ENCODE assay signal across 13 cellular contexts in genomic region chr20:59723607-59724456, GRCh38.
DNase-seq lines count a peak whose midpoint lies in the region; ATAC-seq lines count a peak whose summit lies in the region.
"Had no signal": no experiment of that assay in that cellular context is flagged by ENCODE, and none has a peak within 500 bp of the region (broad histone marks: within the 10 kb centered on the region; RNA-seq: fewer than 3 reads in every experiment).

No MANE protein-coding gene starts in this region.

- H3K4me1 ChIP-seq in naive thymus-derived CD4-positive, alpha-beta T cell (ENCODE audit: control insufficient read depth in 2 of 2, insufficient read depth in 2 of 2, low read length in 2 of 2), result no peaks in the 10 kb centered on the region

- H3K9me3 ChIP-seq in naive thymus-derived CD4-positive, alpha-beta T cell (ENCODE audit: control insufficient read depth in 2 of 3, low read length in 3 of 3), result no peaks in the 10 kb centered on the region

- no peaks in the 10 kb centered on the region for H3K27me3 ChIP-seq in naive thymus-derived CD4-positive, alpha-beta T cell (ENCODE audit: control insufficient read depth in 2 of 2, insufficient read depth in 2 of 2, low read length in 2 of 2)

- ATAC-seq in naive thymus-derived CD4-positive, alpha-beta T cell, result peak; percentile 30
- ATAC-seq in GM21515 (IDR thresholded peaks at IDR 0.05; ENCODE audit: unreplicated experiment), result no peak
- ATAC-seq in GM21717 (IDR thresholded peaks at IDR 0.05; ENCODE audit: unreplicated experiment), result no peak
- ATAC-seq: CD8-positive, alpha-beta T cell had no signal

- POLR2A ChIA-PET in naive thymus-derived CD4-positive, alpha-beta T cell (lab: Charles Lee), result no interaction called here

- no peaks in the 10 kb centered on the region for H3K36me3 Mint-ChIP-seq in naive thymus-derived CD4-positive, alpha-beta T cell
- H3K36me3 Mint-ChIP-seq: activated naive CD4-positive, alpha-beta T cell treated with anti-CD3 and anti-CD28 coated beads, Interleukin-2, amount 10 ng/mL, durations not matched to agents 7 days and 5 days; brain; CD8-positive, alpha-beta T cell had no signal

- CTCF ChIA-PET in naive thymus-derived CD4-positive, alpha-beta T cell (lab: Charles Lee), result no interaction called here

- no peak overlapping the region for H3K27ac Mint-ChIP-seq in naive thymus-derived CD4-positive, alpha-beta T cell
- H3K27ac Mint-ChIP-seq: activated naive CD4-positive, alpha-beta T cell treated with anti-CD3 and anti-CD28 coated beads, Interleukin-2, amount 10 ng/mL, durations not matched to agents 7 days and 5 days; CD8-positive, alpha-beta T cell; stimulated activated naive CD8-positive, alpha-beta T cell treated with anti-CD3 and anti-CD28 coated beads, Interleukin-15, Interleukin-2, amounts not matched to agents 100 ng/mL and 50 ng/mL, for 24 hours had no signal

- H3K4me3 Mint-ChIP-seq in naive thymus-derived CD4-positive, alpha-beta T cell, result no peak overlapping the region
- H3K4me3 Mint-ChIP-seq: activated naive CD4-positive, alpha-beta T cell treated with anti-CD3 and anti-CD28 coated beads, Interleukin-2, amount 10 ng/mL, durations not matched to agents 7 days and 5 days; brain; CD8-positive, alpha-beta T cell; stimulated activated naive CD8-positive, alpha-beta T cell treated with anti-CD3 and anti-CD28 coated beads, Interleukin-15, Interleukin-2, amounts not matched to agents 100 ng/mL and 50 ng/mL, for 24 hours had no signal

- no peak overlapping the region for H3K4me3 ChIP-seq in naive thymus-derived CD4-positive, alpha-beta T cell (ENCODE audit: low read length)

- H3K9me3 Mint-ChIP-seq in naive thymus-derived CD4-positive, alpha-beta T cell, result peaks cover 0 to 5% (median 0%) of the 10 kb centered on the region in 11 donors
- H3K9me3 Mint-ChIP-seq: activated naive CD4-positive, alpha-beta T cell treated with anti-CD3 and anti-CD28 coated beads, Interleukin-2, amount 10 ng/mL, durations not matched to agents 7 days and 5 days; CD8-positive, alpha-beta T cell; stimulated activated naive CD8-positive, alpha-beta T cell treated with anti-CD3 and anti-CD28 coated beads, Interleukin-15, Interleukin-2, amounts not matched to agents 100 ng/mL and 50 ng/mL, for 24 hours had no signal

- H3K27ac ChIP-seq in naive thymus-derived CD4-positive, alpha-beta T cell (ENCODE audit: low read depth, low read length), result no peak overlapping the region

- intact Hi-C loops in naive thymus-derived CD4-positive, alpha-beta T cell (cut with micrococcal nuclease), result no loop called here

- peaks cover 0 to 14% (median 0%) of the 10 kb centered on the region in 7 donors for H3K4me1 Mint-ChIP-seq in naive thymus-derived CD4-positive, alpha-beta T cell
- H3K4me1 Mint-ChIP-seq: activated naive CD4-positive, alpha-beta T cell treated with anti-CD3 and anti-CD28 coated beads, Interleukin-2, amount 10 ng/mL, durations not matched to agents 7 days and 5 days had no signal

- peaks cover 0 to 44% (median 8%) of the 10 kb centered on the region in 5 donors for H3K27me3 Mint-ChIP-seq in naive thymus-derived CD4-positive, alpha-beta T cell
- H3K27me3 Mint-ChIP-seq: activated naive CD4-positive, alpha-beta T cell treated with anti-CD3 and anti-CD28 coated beads, Interleukin-2, amount 10 ng/mL, durations not matched to agents 7 days and 5 days; stimulated activated naive CD8-positive, alpha-beta T cell treated with anti-CD3 and anti-CD28 coated beads, Interleukin-15, Interleukin-2, amounts not matched to agents 100 ng/mL and 50 ng/mL, for 24 hours had no signal

- H3K36me3 ChIP-seq in naive thymus-derived CD4-positive, alpha-beta T cell (ENCODE audit: control insufficient read depth in 2 of 3, insufficient read depth in 3 of 3, low read length in 3 of 3), result no peaks in the 10 kb centered on the region

- DNase-seq in DMS153 (lab: John Stamatoyannopoulos, UW) (peak; percentile 70), HS-5 (ENCODE audit: low read depth) (peak; percentile 40), RPMI7951 (ENCODE audit: low read depth) (peak; percentile 8), NCI-H510A (lab: John Stamatoyannopoulos, UW) (no peak)
- no peak for DNase-seq in naive thymus-derived CD4-positive, alpha-beta T cell
- DNase-seq: activated naive CD4-positive, alpha-beta T cell treated with anti-CD3 and anti-CD28 coated beads, Interleukin-2, amount 10 ng/mL, durations not matched to agents 7 days and 5 days; CD8-positive, alpha-beta T cell; left ventricle myocardium superior; NCI-H345 had no signal

Comparison
In these comparisons a context has a peak if more than half of its experiments do, and no peak if none do; other contexts are left out.
1. DNase-seq: peak in DMS153 (single experiment), HS-5 (single experiment) and RPMI7951 (single experiment); none in naive thymus-derived CD4-positive, alpha-beta T cell (0 of 9) and NCI-H510A (single experiment).